10 cellular contexts compared by ENCODE assay signal in genomic region chr2:43084699-43085091, GRCh38.
DNase-seq lines count a peak whose midpoint lies in the region; ATAC-seq, FAIRE-seq and TF ChIP-seq lines count a peak whose summit lies in the region.
"Had no signal": no experiment of that assay in that cellular context is flagged by ENCODE, and none has a peak within 500 bp of the region (broad histone marks: within the 10 kb centered on the region; RNA-seq: fewer than 3 reads in every experiment).

No MANE protein-coding gene starts in this region.

- no peak overlapping the region for H3K4ac ChIP-seq in mesendoderm (ENCODE audit: low read depth, low read length)

- peak overlapping the region; percentile 67; the same call in 1 of the 2 replicates for H3K27ac ChIP-seq in Panc1 (ENCODE audit: low read length)
- no peak overlapping the region for H3K27ac ChIP-seq in mesendoderm (ENCODE audit: low read depth, low read length)
- peak overlapping the region; percentile 73 to 92 (median 85) for H3K27ac ChIP-seq in thyroid gland
- H3K27ac ChIP-seq: neutrophil had no signal

- no CpG with 5 or more reads among the region's 8 CpGs for WGBS in mesendoderm (ENCODE audit: extremely low coverage, insufficient coverage, low lambda C conversion rate)
- 47 to 49% methylated on average over 8 of the region's 8 CpGs for WGBS in thyroid gland, 2 donors

- in situ Hi-C loops in Panc1 (cut with HindIII; ENCODE audit: low pct_unique_long_range_greater_than_20kb, low sequenced_read_pairs), result no loop called here

- no peak for TF ChIP-seq POLR2A in thyroid gland (IDR thresholded peaks at IDR 0.05)

- POLR2A ChIA-PET in Panc1 (lab: Charles Lee), result no interaction called here

- no peak for FAIRE-seq in D721Med (lab: Jason Lieb, UNC)

- no peak overlapping the region for H4K5ac ChIP-seq in mesendoderm (ENCODE audit: low read length)

- H3K56ac ChIP-seq in mesendoderm (ENCODE audit: low read length), result no peak overlapping the region

- no peak overlapping the region for H2AK5ac ChIP-seq in mesendoderm (ENCODE audit: low read length)

- H3K79me2 ChIP-seq in mesendoderm (ENCODE audit: control insufficient read depth, insufficient read depth, low read length), result no peaks in the 10 kb centered on the region

- H3K27me3 ChIP-seq in Panc1 (ENCODE audit: control insufficient read depth, insufficient read depth, low read length), result no peaks in the 10 kb centered on the region
- H3K27me3 ChIP-seq in mesendoderm (ENCODE audit: insufficient read depth, low read length, poor library complexity), result no peaks in the 10 kb centered on the region
- no peaks in the 10 kb centered on the region for H3K27me3 ChIP-seq in thyroid gland
- H3K27me3 ChIP-seq: neutrophil had no signal

- H3K36me3 ChIP-seq in Panc1 (ENCODE audit: control insufficient read depth, insufficient read depth, low read length) (no peaks in the 10 kb centered on the region), mesendoderm (ENCODE audit: control insufficient read depth, insufficient read depth, low read length) (no peaks in the 10 kb centered on the region), thyroid gland (no peaks in the 10 kb centered on the region)
- H3K36me3 ChIP-seq: neutrophil had no signal

- H3K4me1 ChIP-seq in Panc1 (ENCODE audit: control insufficient read depth, insufficient read depth, low read length) (peaks cover 42% of the 10 kb centered on the region), mesendoderm (ENCODE audit: control insufficient read depth, low read depth, low read length) (peaks cover 3% of the 10 kb centered on the region), thyroid gland (peaks cover 73 to 80% of the 10 kb centered on the region in 2 donors)

- DNase-seq in Panc1 (ENCODE audit: low read depth, low spot score) (no peak), dermis blood vessel endothelial cell (peak; percentile 15), mesendoderm (peak; percentile 49), thyroid gland (peak; percentile 54 to 57), D341Med (ENCODE audit: low spot score) (no peak), D721Med (ENCODE audit: insufficient read length, low spot score) (no peak)
- DNase-seq: cortex of kidney had no signal

- intact Hi-C loops in Panc1 (cut with micrococcal nuclease; ENCODE audit: unreplicated experiment) (no loop called here), thyroid gland (cut with DNase I) (no loop called here)

- no peaks in the 10 kb centered on the region for H3K79me1 ChIP-seq in mesendoderm (ENCODE audit: low read length)

- CTCF ChIA-PET in Panc1 (lab: Charles Lee), result no interaction called here

- no peak overlapping the region for H2BK120ac ChIP-seq in mesendoderm (ENCODE audit: low read depth, low read length)

- TF ChIP-seq CTCF in Panc1 (IDR thresholded peaks at IDR 0.05) (no peak), thyroid gland (IDR thresholded peaks at IDR 0.05) (no peak), D721Med (IDR thresholded peaks at IDR 0.05; ENCODE audit: insufficient read depth, missing control alignments) (no peak)

- no peak overlapping the region for H4K8ac ChIP-seq in mesendoderm (ENCODE audit: low read depth, low read length)

- H3K18ac ChIP-seq in mesendoderm (ENCODE audit: low read length), result peak overlapping the region; percentile 7

- H2BK15ac ChIP-seq in mesendoderm (replicated peaks; ENCODE audit: low read depth), result no peak overlapping the region

- H2BK5ac ChIP-seq in mesendoderm (ENCODE audit: low read length), result no peak overlapping the region

- H3K4me2 ChIP-seq in mesendoderm (ENCODE audit: low read length), result no peak overlapping the region

- H3K4me3 ChIP-seq in Panc1 (ENCODE audit: low read depth in 2 of 2, low read length in 2 of 2), result no peak overlapping the region
- no peak overlapping the region for H3K4me3 ChIP-seq in mesendoderm (ENCODE audit: low read length)
- no peak overlapping the region for H3K4me3 ChIP-seq in thyroid gland (replicated peaks in 1 of 3)

- no peak overlapping the region for H3K23ac ChIP-seq in mesendoderm (ENCODE audit: low read length)

- H3K9ac ChIP-seq in mesendoderm (ENCODE audit: low read length), result no peak overlapping the region

- no TSS peak for BruUV-seq in Panc1 (replicated peaks; lab: Mats Ljungman, UMichigan)

- H3K9me3 ChIP-seq in Panc1 (ENCODE audit: control insufficient read depth, insufficient read depth, low read depth, low read length) (no peaks in the 10 kb centered on the region), thyroid gland (no peaks in the 10 kb centered on the region)
- H3K9me3 ChIP-seq: neutrophil had no signal

- ATAC-seq in Panc1 (no peak), HG03159 (IDR thresholded peaks at IDR 0.05; ENCODE audit: unreplicated experiment) (no peak), GM19455 (IDR thresholded peaks at IDR 0.05; ENCODE audit: unreplicated experiment) (no peak)

Comparison
In these comparisons a context has a peak if more than half of its experiments do, and no peak if none do; other contexts are left out.
1. DNase-seq: peak in dermis blood vessel endothelial cell (single experiment), mesendoderm (single experiment) and thyroid gland (2 of 2); none in Panc1 (single experiment), D341Med (single experiment) and D721Med (single experiment).